Comparison of ENCODE assay signal across 15 cellular contexts in the genomic region with DNA sequence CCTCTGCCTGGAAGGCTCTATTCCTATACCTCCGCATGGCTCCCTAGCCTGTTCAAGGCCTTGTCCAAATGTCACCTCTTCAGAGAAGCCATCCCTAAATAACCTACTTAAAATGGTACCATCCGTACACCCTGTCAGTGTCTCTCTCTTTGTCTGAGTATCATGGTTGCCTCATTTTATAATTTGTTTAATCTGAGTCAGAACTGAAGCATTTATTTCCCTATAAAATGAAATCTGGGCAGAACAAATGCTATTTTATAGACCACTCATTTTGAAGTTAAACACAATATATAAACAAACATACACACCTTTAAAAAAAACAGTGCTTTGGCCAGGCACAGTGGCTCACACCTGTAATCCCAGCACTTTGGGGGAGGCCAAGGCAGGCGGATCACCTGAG. TPM values are rescaled to one million over a fixed set of nuclear protein-coding genes. Genes with fewer than 3 reads are reported as not detected.
A peak's percentile ranks its signal among the peaks of the same experiment; 100 is the strongest.
DNase-seq lines count a peak whose midpoint lies in the region; ATAC-seq and TF ChIP-seq lines count a peak whose summit lies in the region.
"Had no signal": no experiment of that assay in that cellular context is flagged by ENCODE, and none has a peak within 500 bp of the region (broad histone marks: within the 10 kb centered on the region; RNA-seq: fewer than 3 reads in every experiment).

No MANE protein-coding gene starts in this region.

- H3K27ac ChIP-seq in GM23338 (ENCODE audit: low read depth) (peak overlapping the region; percentile 12; the same call in 1 of the 2 replicates), PC-3 (ENCODE audit: low read length) (peak overlapping the region; percentile 42)
- H3K27ac ChIP-seq: A549 had no signal

- CTCF ChIA-PET in PC-3 (lab: Charles Lee): interaction anchor here (0.9 kb wide), 1 partner anchor 62 kb away, joined by 4 read pairs; no protein-coding TSS in a partner anchor

- H3F3A ChIP-seq in GM23338 (replicated peaks; ENCODE audit: low read depth) (no peaks in the 10 kb centered on the region; the same call in 1 of the 2 replicates), PC-3 (ENCODE audit: low read length, unreplicated experiment) (no peaks in the 10 kb centered on the region)

- H3K27me3 ChIP-seq in GM23338 (ENCODE audit: insufficient read depth) (no peaks in the 10 kb centered on the region), PC-3 (ENCODE audit: low read length) (no peaks in the 10 kb centered on the region)
- H3K27me3 ChIP-seq: BE2C had no signal

- H3K4me3 Mint-ChIP-seq in GM23338: no peak overlapping the region
- H3K4me3 Mint-ChIP-seq: CD14-positive monocyte; CD8-positive, alpha-beta memory T cell; H9 had no signal

- no peak overlapping the region for H3K9ac ChIP-seq in PC-3 (ENCODE audit: low read length)

- H3K79me2 ChIP-seq in GM23338 (replicated peaks; ENCODE audit: insufficient read depth) (peaks cover 77% of the 10 kb centered on the region), PC-3 (ENCODE audit: low read length) (peaks cover 10% of the 10 kb centered on the region)

- ATAC-seq in GM23338 (no peak), PC-3 (peak; percentile 89), mucosa of descending colon (peak; percentile 82), GM21528 (IDR thresholded peaks at IDR 0.05; ENCODE audit: low FRiP score, unreplicated experiment) (no peak)
- ATAC-seq: A549, HepG2 had no signal

- H3K4me1 Mint-ChIP-seq in GM23338: peaks cover 57% of the 10 kb centered on the region

- no peaks in the 10 kb centered on the region for H3K9me2 ChIP-seq in GM23338 (ENCODE audit: insufficient read depth)
- H3K9me2 ChIP-seq in PC-3 (replicated peaks; ENCODE audit: low read length): no peaks in the 10 kb centered on the region

- POLR2A ChIA-PET in PC-3 (lab: Charles Lee; ENCODE audit: unreplicated experiment): no interaction called here

- no peaks in the 10 kb centered on the region for H3K36me3 Mint-ChIP-seq in GM23338 (ENCODE audit: low read depth)

- intact Hi-C loops in PC-3 (cut with micrococcal nuclease) (loop anchor here (1.0 to 5.0 kb wide), 2 partner anchors 35 to 45 kb away; no protein-coding TSS in a partner anchor), mucosa of descending colon (cut with DNase I, micrococcal nuclease) (no loop called here)

- H3K4me2 ChIP-seq in GM23338 (no peak overlapping the region), PC-3 (ENCODE audit: low read length) (peak overlapping the region; percentile 58)
- H3K4me2 ChIP-seq: A549 had no signal

- no TSS peak for BruUV-seq in PC-3 (replicated peaks; lab: Mats Ljungman, UMichigan)

- no peaks in the 10 kb centered on the region for H3K9me3 Mint-ChIP-seq in GM23338
- H3K9me3 Mint-ChIP-seq: CD14-positive monocyte; CD8-positive, alpha-beta memory T cell; H9 had no signal

- H3K27ac Mint-ChIP-seq in GM23338: no peak overlapping the region
- H3K27ac Mint-ChIP-seq: CD14-positive monocyte; CD8-positive, alpha-beta memory T cell had no signal

- no peak overlapping the region for H3K4me3 ChIP-seq in GM23338
- H3K4me3 ChIP-seq in PC-3 (ENCODE audit: low read length): no peak overlapping the region
- H3K4me3 ChIP-seq in mucosa of descending colon: no peak overlapping the region
- H3K4me3 ChIP-seq: A549 had no signal

- DNase-seq in GM23338 (ENCODE audit: low spot score) (no peak), PC-3 (peak; percentile 80), mucosa of descending colon (no peak), NCI-H146 (lab: John Stamatoyannopoulos, UW) (no peak), EL (no peak)
- no peak for DNase-seq in stimulated activated naive CD4-positive, alpha-beta T cell treated with Interleukin-2 at 50 U/mL for 16 hours (lab: John Stamatoyannopoulos, UW)
- DNase-seq: BE2C; CD8-positive, alpha-beta memory T cell; DMS53; GOT3; H9 had no signal

- no peaks in the 10 kb centered on the region for H3K27me3 Mint-ChIP-seq in GM23338 (ENCODE audit: insufficient read depth, low read depth, poor library complexity)
- H3K27me3 Mint-ChIP-seq: CD8-positive, alpha-beta memory T cell had no signal

- H3K36me3 ChIP-seq in GM23338 (ENCODE audit: insufficient read depth) (no peaks in the 10 kb centered on the region), PC-3 (ENCODE audit: low read depth, low read length) (no peaks in the 10 kb centered on the region), mucosa of descending colon (ENCODE audit: low read depth) (no peaks in the 10 kb centered on the region)
- H3K36me3 ChIP-seq: BE2C had no signal

- H4K20me1 ChIP-seq in GM23338 (replicated peaks; ENCODE audit: insufficient read depth) (peaks cover 49% of the 10 kb centered on the region), PC-3 (ENCODE audit: low read length) (no peaks in the 10 kb centered on the region)

- H3K9me3 ChIP-seq in PC-3 (ENCODE audit: low read length): no peaks in the 10 kb centered on the region
- H3K9me3 ChIP-seq in mucosa of descending colon: no peaks in the 10 kb centered on the region
- H3K9me3 ChIP-seq: A549, BE2C had no signal

- H3K4me1 ChIP-seq in GM23338 (ENCODE audit: insufficient read depth) (peaks cover 54% of the 10 kb centered on the region), PC-3 (ENCODE audit: insufficient read depth, low read length) (peaks cover 39% of the 10 kb centered on the region), mucosa of descending colon (ENCODE audit: low read depth) (no peaks in the 10 kb centered on the region)
- H3K4me1 ChIP-seq: A549, BE2C had no signal

- TF ChIP-seq CTCF in GM23338 (conservative IDR thresholded peaks at IDR 0.05; ENCODE audit: low read depth in 2 of 2): no peak
- no peak for TF ChIP-seq CTCF in PC-3 (conservative IDR thresholded peaks at IDR 0.05; ENCODE audit: low read depth, low read length)
- TF ChIP-seq CTCF in mucosa of descending colon (IDR thresholded peaks at IDR 0.05): no peak

- no peak overlapping the region for H2AFZ ChIP-seq in GM23338
- H2AFZ ChIP-seq in PC-3 (ENCODE audit: low read length): no peak overlapping the region

TF ChIP-seq in GM23338, 12 proteins besides CTCF, POLR2A, EP300 and RAD21:
- TF ChIP-seq, protein P1, sequence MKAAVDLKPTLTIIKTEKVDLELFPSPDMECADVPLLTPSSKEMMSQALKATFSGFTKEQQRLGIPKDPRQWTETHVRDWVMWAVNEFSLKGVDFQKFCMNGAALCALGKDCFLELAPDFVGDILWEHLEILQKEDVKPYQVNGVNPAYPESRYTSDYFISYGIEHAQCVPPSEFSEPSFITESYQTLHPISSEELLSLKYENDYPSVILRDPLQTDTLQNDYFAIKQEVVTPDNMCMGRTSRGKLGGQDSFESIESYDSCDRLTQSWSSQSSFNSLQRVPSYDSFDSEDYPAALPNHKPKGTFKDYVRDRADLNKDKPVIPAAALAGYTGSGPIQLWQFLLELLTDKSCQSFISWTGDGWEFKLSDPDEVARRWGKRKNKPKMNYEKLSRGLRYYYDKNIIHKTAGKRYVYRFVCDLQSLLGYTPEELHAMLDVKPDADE (IDR thresholded peaks at IDR 0.05): no peak
- TF ChIP-seq STAT1 (IDR thresholded peaks at IDR 0.05; ENCODE audit: unreplicated experiment) (no peak), ZNF114 (CRISPR knock-in tag; IDR thresholded peaks at IDR 0.05) (no peak), EZH2 (IDR thresholded peaks at IDR 0.05; ENCODE audit: low read depth, unreplicated experiment) (no peak), ZNF331 (CRISPR knock-in tag; IDR thresholded peaks at IDR 0.05; ENCODE audit: low read depth) (no peak), CREB1 (CRISPR knock-in tag; IDR thresholded peaks at IDR 0.05; ENCODE audit: low read depth) (no peak), JUNB (IDR thresholded peaks at IDR 0.05; ENCODE audit: unreplicated experiment) (no peak), NANOG (IDR thresholded peaks at IDR 0.05; ENCODE audit: borderline replicate concordance) (no peak)

RNA-seq across cellular contexts. Expression of a gene that starts 30.2 kb away (rescaled TPM):
- total RNA-seq in GM23338 (2014; rRNA removed; shearing (Covaris generic)): 157 and 170 TPM in 2 replicates
- polyA plus RNA-seq in GM23338 (2016; fragmentation: Nextera tagmentation; extraction: Ambion mirVana): 148 and 166 TPM in 2 replicates
- 24.2 and 45.2 TPM in 2 replicates for total RNA-seq in PC-3 (2014; rRNA removed)
- 100 to 1,000 TPM in 2 of 3 donors, 10 to 100 TPM in 1; 99.5 to 204 (median 174) TPM for total RNA-seq in mucosa of descending colon

Comparison
In these comparisons a context has a peak if more than half of its experiments do, and no peak if none do; other contexts are left out.
1. ATAC-seq: peak in PC-3 (single experiment) and mucosa of descending colon (single experiment); none in GM23338 (single experiment) and GM21528 (single experiment).